12 cellular contexts compared by ENCODE assay signal in the genomic region with DNA sequence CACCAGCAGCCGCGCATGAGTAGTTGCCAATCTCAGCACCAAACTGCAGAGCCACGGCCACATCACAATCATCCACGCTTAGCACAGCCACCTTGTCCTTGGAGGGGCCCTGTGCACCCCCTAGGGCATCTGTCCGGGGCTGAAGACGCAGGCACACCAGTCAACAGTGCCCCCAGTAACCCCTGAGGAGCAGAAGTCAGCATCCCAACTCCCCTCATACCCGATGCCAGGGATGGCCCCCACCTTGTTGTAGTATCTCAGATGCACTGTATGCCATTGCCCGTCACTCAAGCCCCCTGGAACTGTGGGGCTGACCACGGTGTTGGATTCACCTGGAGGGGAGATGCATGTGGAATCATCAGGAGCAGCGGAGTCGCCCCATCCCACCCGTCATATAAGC. TPM values are rescaled to one million over a fixed set of nuclear protein-coding genes. Genes with fewer than 3 reads are reported as not detected.
DNase-seq lines count a peak whose midpoint lies in the region; TF ChIP-seq lines count a peak whose summit lies in the region.
"Had no signal": no experiment of that assay in that cellular context is flagged by ENCODE, and none has a peak within 500 bp of the region (broad histone marks: within the 10 kb centered on the region; RNA-seq: fewer than 3 reads in every experiment).

No MANE protein-coding gene starts in this region.

- CTCF ChIA-PET in CD8-positive, alpha-beta memory T cell (lab: Charles Lee): interaction anchor here (0.7 to 0.9 kb wide), 2 partner anchors 20 to 31 kb away, joined by 3 to 4 read pairs; a partner anchor contains a TSS

- no peaks in the 10 kb centered on the region for H3K9me2 ChIP-seq in neural cell (ENCODE audit: insufficient read depth, low read length)

- no peaks in the 10 kb centered on the region for H3K9me3 ChIP-seq in CD8-positive, alpha-beta memory T cell (ENCODE audit: low read length)
- peaks cover 23% of the 10 kb centered on the region for H3K9me3 ChIP-seq in neural cell (ENCODE audit: low read length)

- H3K27ac ChIP-seq in CD8-positive, alpha-beta memory T cell (ENCODE audit: low read depth, low read length): no peak overlapping the region
- no peak overlapping the region for H3K27ac ChIP-seq in neural cell (ENCODE audit: low read length)

- H3K4me1 ChIP-seq in CD8-positive, alpha-beta memory T cell (ENCODE audit: insufficient read depth, low read length): peaks cover 12% of the 10 kb centered on the region

- peaks cover 3% of the 10 kb centered on the region in 2 donors for H3K27me3 Mint-ChIP-seq in CD8-positive, alpha-beta memory T cell
- H3K27me3 Mint-ChIP-seq in IgD-negative memory B cell: no peaks in the 10 kb centered on the region
- H3K27me3 Mint-ChIP-seq in brain: peaks cover 5% of the 10 kb centered on the region

- no peak overlapping the region for H3K9ac ChIP-seq in neural cell (ENCODE audit: low read length)

- no peak overlapping the region for H3K4me2 ChIP-seq in neural cell (ENCODE audit: low read length)

- peaks cover 0 to 1% (median 0%) of the 10 kb centered on the region in 5 donors for H3K9me3 Mint-ChIP-seq in CD8-positive, alpha-beta memory T cell
- H3K9me3 Mint-ChIP-seq in IgD-negative memory B cell (no peaks in the 10 kb centered on the region), brain (peaks cover 0 to 19% (median 0%) of the 10 kb centered on the region in 5 experiments)

- H3K79me2 ChIP-seq in neural cell (replicated peaks; ENCODE audit: insufficient read depth, low read length): peaks cover 23% of the 10 kb centered on the region

- H4K20me1 ChIP-seq in neural cell (ENCODE audit: insufficient read depth): peaks cover 8% of the 10 kb centered on the region

- peak overlapping the region in 7 of 8 donors; percentile 56 to 92 (median 79) for H3K27ac Mint-ChIP-seq in CD8-positive, alpha-beta memory T cell
- H3K27ac Mint-ChIP-seq in IgD-negative memory B cell (peak overlapping the region in 1 of 3 donors; percentile 19), brain (peak overlapping the region in 1 of 5 experiments; percentile 79)

- no peak overlapping the region for H2AFZ ChIP-seq in neural cell (ENCODE audit: low read depth, low read length)

- no peaks in the 10 kb centered on the region for H3K27me3 ChIP-seq in CD8-positive, alpha-beta memory T cell (ENCODE audit: insufficient read depth, low read length, poor library complexity, severe bottlenecking)
- H3K27me3 ChIP-seq in neural cell (ENCODE audit: insufficient read depth, low read depth, low read length): no peaks in the 10 kb centered on the region

- peak overlapping the region; percentile 80 to 91 (median 84) for H3K4me3 Mint-ChIP-seq in CD8-positive, alpha-beta memory T cell
- H3K4me3 Mint-ChIP-seq in IgD-negative memory B cell (peak overlapping the region; percentile 62 to 85 (median 76)), brain (peak overlapping the region in 4 of 5 experiments; percentile 58 to 66 (median 63))

- H3K36me3 Mint-ChIP-seq in CD8-positive, alpha-beta memory T cell: peaks cover 0 to 11% (median 1%) of the 10 kb centered on the region in 3 donors
- peaks cover 3% of the 10 kb centered on the region for H3K36me3 Mint-ChIP-seq in IgD-negative memory B cell
- peaks cover 70% of the 10 kb centered on the region for H3K36me3 Mint-ChIP-seq in brain

- H3K36me3 ChIP-seq in CD8-positive, alpha-beta memory T cell (ENCODE audit: insufficient read depth, low read length): no peaks in the 10 kb centered on the region
- H3K36me3 ChIP-seq in neural cell (ENCODE audit: insufficient read depth, low read length): peaks cover 38% of the 10 kb centered on the region

- H3F3A ChIP-seq in neural cell (ENCODE audit: insufficient read depth, low read length, poor library complexity, severe bottlenecking): no peaks in the 10 kb centered on the region

- no peak for TF ChIP-seq EP300 in neural cell (conservative IDR thresholded peaks at IDR 0.05; ENCODE audit: poor library complexity, severe bottlenecking)

- H3K4me3 ChIP-seq in CD8-positive, alpha-beta memory T cell (ENCODE audit: low read length): no peak overlapping the region
- peak overlapping the region; percentile 13 for H3K4me3 ChIP-seq in neural cell (ENCODE audit: low read length)

- TF ChIP-seq CTCF in brain (conservative IDR thresholded peaks at IDR 0.05): no peak
- no peak for TF ChIP-seq CTCF in neural cell (IDR thresholded peaks at IDR 0.05; ENCODE audit: poor library complexity, severe bottlenecking)

- intact Hi-C loops in cardiac septum (cut with DNase I): no loop called here

- POLR2A ChIA-PET in CD8-positive, alpha-beta memory T cell (lab: Charles Lee): interaction anchor here (0.6 kb wide), 1 partner anchor 32 kb away, joined by 3 read pairs; no protein-coding TSS in a partner anchor

- DNase-seq in CD8-positive, alpha-beta memory T cell: no peak
- no peak for DNase-seq in cardiac septum (ENCODE audit: low spot score)
- DNase-seq in pons (ENCODE audit: low spot score): no peak
- no peak for DNase-seq in NCI-H345 (lab: John Stamatoyannopoulos, UW)
- DNase-seq: NCI-H1092 had no signal

- H3K4me1 Mint-ChIP-seq in CD8-positive, alpha-beta memory T cell: peaks cover 4 to 30% (median 5%) of the 10 kb centered on the region in 3 donors
- peaks cover 0 to 4% (median 3%) of the 10 kb centered on the region in 3 donors for H3K4me1 Mint-ChIP-seq in IgD-negative memory B cell
- H3K4me1 Mint-ChIP-seq in brain: peaks cover 30% of the 10 kb centered on the region

- TF ChIP-seq RAD21 in neural cell (conservative IDR thresholded peaks at IDR 0.05): no peak

TF ChIP-seq in neural cell, 6 proteins besides CTCF, POLR2A, EP300 and RAD21:
- TF ChIP-seq POLR2AphosphoS5 (IDR thresholded peaks at IDR 0.05): no peak
- TF ChIP-seq TAF1 (IDR thresholded peaks at IDR 0.05; ENCODE audit: low read depth): no peak
- TF ChIP-seq SMC3 (conservative IDR thresholded peaks at IDR 0.05; ENCODE audit: poor library complexity): no peak
- no peak for TF ChIP-seq EZH2 (IDR thresholded peaks at IDR 0.05; ENCODE audit: borderline replicate concordance, insufficient read depth, low read length, poor library complexity, severe bottlenecking)
- TF ChIP-seq, protein P1, sequence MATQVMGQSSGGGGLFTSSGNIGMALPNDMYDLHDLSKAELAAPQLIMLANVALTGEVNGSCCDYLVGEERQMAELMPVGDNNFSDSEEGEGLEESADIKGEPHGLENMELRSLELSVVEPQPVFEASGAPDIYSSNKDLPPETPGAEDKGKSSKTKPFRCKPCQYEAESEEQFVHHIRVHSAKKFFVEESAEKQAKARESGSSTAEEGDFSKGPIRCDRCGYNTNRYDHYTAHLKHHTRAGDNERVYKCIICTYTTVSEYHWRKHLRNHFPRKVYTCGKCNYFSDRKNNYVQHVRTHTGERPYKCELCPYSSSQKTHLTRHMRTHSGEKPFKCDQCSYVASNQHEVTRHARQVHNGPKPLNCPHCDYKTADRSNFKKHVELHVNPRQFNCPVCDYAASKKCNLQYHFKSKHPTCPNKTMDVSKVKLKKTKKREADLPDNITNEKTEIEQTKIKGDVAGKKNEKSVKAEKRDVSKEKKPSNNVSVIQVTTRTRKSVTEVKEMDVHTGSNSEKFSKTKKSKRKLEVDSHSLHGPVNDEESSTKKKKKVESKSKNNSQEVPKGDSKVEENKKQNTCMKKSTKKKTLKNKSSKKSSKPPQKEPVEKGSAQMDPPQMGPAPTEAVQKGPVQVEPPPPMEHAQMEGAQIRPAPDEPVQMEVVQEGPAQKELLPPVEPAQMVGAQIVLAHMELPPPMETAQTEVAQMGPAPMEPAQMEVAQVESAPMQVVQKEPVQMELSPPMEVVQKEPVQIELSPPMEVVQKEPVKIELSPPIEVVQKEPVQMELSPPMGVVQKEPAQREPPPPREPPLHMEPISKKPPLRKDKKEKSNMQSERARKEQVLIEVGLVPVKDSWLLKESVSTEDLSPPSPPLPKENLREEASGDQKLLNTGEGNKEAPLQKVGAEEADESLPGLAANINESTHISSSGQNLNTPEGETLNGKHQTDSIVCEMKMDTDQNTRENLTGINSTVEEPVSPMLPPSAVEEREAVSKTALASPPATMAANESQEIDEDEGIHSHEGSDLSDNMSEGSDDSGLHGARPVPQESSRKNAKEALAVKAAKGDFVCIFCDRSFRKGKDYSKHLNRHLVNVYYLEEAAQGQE (IDR thresholded peaks at IDR 0.05; ENCODE audit: borderline replicate concordance): no peak
- TF ChIP-seq MXI1 (conservative IDR thresholded peaks at IDR 0.05; ENCODE audit: poor library complexity, severe bottlenecking): no peak
TF ChIP-seq in neural cell: peak in this region for 0.

RNA-seq across cellular contexts. Expression of a gene that starts 7.6 kb away (rescaled TPM):
- total RNA-seq in CD8-positive, alpha-beta memory T cell: 10 to 100 TPM; 19.3 TPM
- 0.41 TPM for polyA plus RNA-seq in CD8-positive, alpha-beta memory T cell
- polyA plus RNA-seq in IgD-negative memory B cell (0.59 TPM), brain (ENCODE audit: insufficient read depth, low read depth, low replicate concordance) (23.1 TPM), neural cell (54.9 and 65.5 TPM in 2 replicates)
- 104 and 118 TPM in 2 replicates for polyA minus RNA-seq in neural cell
- 0.22 TPM for total RNA-seq in cardiac septum

RNA-seq across cellular contexts. Expression of a gene that starts 19.8 kb away (rescaled TPM):
- 10 to 100 TPM; 26.4 to 28.6 TPM for total RNA-seq in CD8-positive, alpha-beta memory T cell
- polyA plus RNA-seq in CD8-positive, alpha-beta memory T cell: 4.9 TPM
- polyA plus RNA-seq in IgD-negative memory B cell (1.4 TPM), brain (ENCODE audit: insufficient read depth, low read depth, low replicate concordance) (3.8 TPM), neural cell (23.6 and 25.7 TPM in 2 replicates)
- 9.4 and 9.7 TPM in 2 replicates for polyA minus RNA-seq in neural cell
- total RNA-seq in cardiac septum: 8.9 TPM

RNA-seq across cellular contexts. Expression of a gene that starts 30.7 kb away (rescaled TPM):
- total RNA-seq in CD8-positive, alpha-beta memory T cell: 10 to 100 TPM; 29.2 to 30.2 TPM
- 11.0 TPM for polyA plus RNA-seq in CD8-positive, alpha-beta memory T cell
- polyA plus RNA-seq in IgD-negative memory B cell (17.2 TPM), brain (ENCODE audit: insufficient read depth, low read depth, low replicate concordance) (42.2 TPM), neural cell (19.0 and 29.3 TPM in 2 replicates)
- 11.0 and 16.6 TPM in 2 replicates for polyA minus RNA-seq in neural cell
- total RNA-seq in cardiac septum: 22.5 TPM

RNA-seq across cellular contexts. Expression of a gene that starts 33.5 kb away (rescaled TPM):
- total RNA-seq in CD8-positive, alpha-beta memory T cell: not detected
- not detected for polyA plus RNA-seq in CD8-positive, alpha-beta memory T cell
- not detected for polyA plus RNA-seq in IgD-negative memory B cell
- not detected for polyA plus RNA-seq in brain (ENCODE audit: insufficient read depth, low read depth, low replicate concordance)
- polyA plus RNA-seq in neural cell: 0.52 TPM in 1 of 2 replicates, not detected in the other
- not detected in 2 replicates for polyA minus RNA-seq in neural cell
- not detected for total RNA-seq in cardiac septum
- total RNA-seq: HT1080; sciatic nerve; T-helper 1 cell treated with Interleukin-12 subunit alpha and Interleukin-12 subunit beta and Interleukin-4 antibody, amounts not matched to agents 30 ng/mL and 1 ng/mL, for 36 hours had no signal
- polyA plus RNA-seq: keratinocyte had no signal

RNA-seq across cellular contexts. Expression of a gene that starts 45.6 kb away (rescaled TPM):
- 100 to 1,000 TPM; 244 to 245 TPM for total RNA-seq in CD8-positive, alpha-beta memory T cell
- polyA plus RNA-seq in CD8-positive, alpha-beta memory T cell: 172 TPM
- polyA plus RNA-seq in IgD-negative memory B cell: 147 TPM
- 205 TPM for polyA plus RNA-seq in brain (ENCODE audit: insufficient read depth, low read depth, low replicate concordance)
- polyA plus RNA-seq in neural cell: 267 and 333 TPM in 2 replicates
- 166 and 240 TPM in 2 replicates for polyA minus RNA-seq in neural cell
- 753 TPM for total RNA-seq in cardiac septum

Comparison
In these comparisons a context has a peak if more than half of its experiments do, and no peak if none do; other contexts are left out.
1. RNA of a gene that starts 7.6 kb away (polyA plus RNA-seq): 54.9 to 65.5 TPM in neural cell and 23.1 TPM in brain (single experiment); 0.59 TPM in IgD-negative memory B cell (single experiment) and 0.41 TPM in CD8-positive, alpha-beta memory T cell (single experiment); every median in the first group is over 10 times any median in the second.
2. Peak in every context shown above with its lines, with median percentiles within 50 percentile points of each other: H3K4me3 Mint-ChIP-seq.